Comparison of ENCODE assay signal across 8 cellular contexts in genomic region chr13:75549262-75550158, GRCh38. TPM values are rescaled to one million over a fixed set of nuclear protein-coding genes. Genes with fewer than 3 reads are reported as not detected.
DNase-seq lines count a peak whose midpoint lies in the region; ATAC-seq lines count a peak whose summit lies in the region.

TSS of gene UCHL3 (plus strand) at chr13:75549791. CDS start at chr13:75549821, 30 bp downstream.

- peak; percentile 96 for ATAC-seq in HG03469 (IDR thresholded peaks at IDR 0.05; ENCODE audit: unreplicated experiment)

- H3K4me1 ChIP-seq in BLaER1 treated with 17β-estradiol and CSF1 and Interleukin-3, amounts not matched to agents 10 nM and 100 nM, result peaks cover 20 to 29% (median 23%) of the 10 kb centered on the region in 10 experiments

- peak within 1 kb of the TSS; percentile 83 to 96 (median 94) for H3K4me2 ChIP-seq in BLaER1 treated with 17β-estradiol and CSF1 and Interleukin-3, amounts not matched to agents 10 nM and 100 nM

- H3K9me3 ChIP-seq in BLaER1 treated with 17β-estradiol and CSF1 and Interleukin-3, amounts not matched to agents 10 nM and 100 nM (replicated peaks in 1 of 11), result no peaks in the 10 kb centered on the region

- peaks cover 0 to 8% (median 0%) of the 10 kb centered on the region in 11 experiments; a peak in 4 of 22 replicates for H4K20me1 ChIP-seq in BLaER1 treated with 17β-estradiol and CSF1 and Interleukin-3, amounts not matched to agents 10 nM and 100 nM

- CTCF ChIA-PET in activated CD4-positive, alpha-beta T cell treated with anti-CD3 and anti-CD28 coated beads, Interleukin-2, amount 10 ng/mL, durations not matched to agents 7 days and 5 days (lab: Charles Lee), result interaction anchor here (0.7 to 0.9 kb wide), 3 partner anchors 34 to 183 kb away, joined by 3 to 4 read pairs (median 4); no protein-coding TSS in a partner anchor

- peaks cover 17% of the 10 kb centered on the region for H3K36me3 Mint-ChIP-seq in activated CD4-positive, alpha-beta T cell treated with anti-CD3 and anti-CD28 coated beads, Interleukin-2, amount 10 ng/mL, durations not matched to agents 7 days and 5 days (ENCODE audit: low read depth)

- H3K27me3 ChIP-seq in BLaER1 treated with 17β-estradiol and CSF1 and Interleukin-3, amounts not matched to agents 10 nM and 100 nM, result no peaks in the 10 kb centered on the region

- POLR2A ChIA-PET in activated CD4-positive, alpha-beta T cell treated with anti-CD3 and anti-CD28 coated beads, Interleukin-2, amount 10 ng/mL, durations not matched to agents 7 days and 5 days (lab: Charles Lee), result no interaction called here

- peak within 1 kb of the TSS; percentile 98 for H3K27ac Mint-ChIP-seq in activated CD4-positive, alpha-beta T cell treated with anti-CD3 and anti-CD28 coated beads, Interleukin-2, amount 10 ng/mL, durations not matched to agents 7 days and 5 days

- peak; percentile 95 for DNase-seq in GM19240 (ENCODE audit: insufficient read length, low spot score)
- peak; percentile 98 for DNase-seq in NCI-H526 treated with DMSO at 0.1 percent for 48 hours (lab: John Stamatoyannopoulos, UW)
- peak; percentile 97 for DNase-seq in activated CD4-positive, alpha-beta T cell treated with anti-CD3 and anti-CD28 coated beads, Interleukin-2, amount 10 ng/mL, durations not matched to agents 7 days and 5 days
- peak; percentile 46 for DNase-seq in cortex of kidney (lab: John Stamatoyannopoulos, UW)
- DNase-seq in left kidney (ENCODE audit: low read depth, low spot score), result peak; percentile 99
- peak; percentile 97 for DNase-seq in stimulated activated CD4-positive, alpha-beta T cell treated with anti-CD3 and anti-CD28 coated beads, Interleukin-2, amount 100 ng/mL, for 4 hours (ENCODE audit: low read depth)

- peaks cover 0 to 17% (median 15%) of the 10 kb centered on the region in 11 experiments; a peak in 14 of 22 replicates for H3K36me3 ChIP-seq in BLaER1 treated with 17β-estradiol and CSF1 and Interleukin-3, amounts not matched to agents 10 nM and 100 nM

- H3K9me3 Mint-ChIP-seq in activated CD4-positive, alpha-beta T cell treated with anti-CD3 and anti-CD28 coated beads, Interleukin-2, amount 10 ng/mL, durations not matched to agents 7 days and 5 days, result no peaks in the 10 kb centered on the region

- peak within 1 kb of the TSS; percentile 85 to 98 (median 93) for H3K9ac ChIP-seq in BLaER1 treated with 17β-estradiol and CSF1 and Interleukin-3, amounts not matched to agents 10 nM and 100 nM

- peaks cover 36% of the 10 kb centered on the region for H3K4me1 Mint-ChIP-seq in activated CD4-positive, alpha-beta T cell treated with anti-CD3 and anti-CD28 coated beads, Interleukin-2, amount 10 ng/mL, durations not matched to agents 7 days and 5 days

- peak within 1 kb of the TSS; percentile 91 to 99 (median 96) for H3K27ac ChIP-seq in BLaER1 treated with 17β-estradiol and CSF1 and Interleukin-3, amounts not matched to agents 10 nM and 100 nM

- peak within 1 kb of the TSS; percentile 86 to 100 (median 94) for H3K4me3 ChIP-seq in BLaER1 treated with 17β-estradiol and CSF1 and Interleukin-3, amounts not matched to agents 10 nM and 100 nM

- no peaks in the 10 kb centered on the region for H3K27me3 Mint-ChIP-seq in activated CD4-positive, alpha-beta T cell treated with anti-CD3 and anti-CD28 coated beads, Interleukin-2, amount 10 ng/mL, durations not matched to agents 7 days and 5 days

- H3K4me3 Mint-ChIP-seq in activated CD4-positive, alpha-beta T cell treated with anti-CD3 and anti-CD28 coated beads, Interleukin-2, amount 10 ng/mL, durations not matched to agents 7 days and 5 days, result peak within 1 kb of the TSS; percentile 94

RNA-seq across cellular contexts. Expression of gene UCHL3, which starts in this region (rescaled TPM):
- total RNA-seq in activated CD4-positive, alpha-beta T cell treated with anti-CD3 and anti-CD28 coated beads, Interleukin-2, amount 10 ng/mL, durations not matched to agents 7 days and 5 days, result 10 to 100 TPM; 37.6 to 40.6 TPM

Comparison
In these comparisons a context has a peak if more than half of its experiments do, and no peak if none do; other contexts are left out.
1. Peak in every context shown above with its lines: DNase-seq, ATAC-seq, H3K4me3 ChIP-seq and H3K27ac ChIP-seq.
2. DNase-seq: peak in every context shown above with its lines; median percentile 99 in left kidney; 98 in NCI-H526 treated with DMSO at 0.1 percent for 48 hours; 97 in activated CD4-positive, alpha-beta T cell treated with anti-CD3 and anti-CD28 coated beads, Interleukin-2, amount 10 ng/mL, durations not matched to agents 7 days and 5 days; 97 in stimulated activated CD4-positive, alpha-beta T cell treated with anti-CD3 and anti-CD28 coated beads, Interleukin-2, amount 100 ng/mL, for 4 hours; 95 in GM19240; 46 in cortex of kidney.